27 cellular contexts compared by ENCODE assay signal in genomic region chr12:62138527-62138926, GRCh38.
"Had no signal": no experiment of that assay in that cellular context is flagged by ENCODE, and none has a peak within 500 bp of the region (broad histone marks: within the 10 kb centered on the region; RNA-seq: fewer than 3 reads in every experiment).

No MANE protein-coding gene starts in this region.

- ATAC-seq: natural killer cell; psoas muscle; right cardiac atrium; right lobe of liver; stimulated activated memory B cell treated with anti-CD40 and anti-IgM and Interleukin-4, amounts not matched to agents 10 μg/mL and 1 μg/mL and 100 μg/mL, for 72 hours; stimulated activated naive CD8-positive, alpha-beta T cell treated with anti-CD3 and anti-CD28 coated beads, Interleukin-15, amount 100 ng/mL, for 72 hours; stimulated activated naive CD8-positive, alpha-beta T cell treated with anti-CD3 and anti-CD28 coated beads, Interleukin-15, Interleukin-2, amounts not matched to agents 100 U/mL and 50 U/mL, for 24 hours; upper lobe of right lung had no signal

- H3K36me3 ChIP-seq: neural progenitor cell, ovary, right lobe of liver, sigmoid colon, suprapubic skin, tibial artery, transverse colon, upper lobe of right lung, uterus had no signal

- H3K79me2 ChIP-seq: parathyroid adenoma had no signal

- H3K4me2 ChIP-seq: neural progenitor cell had no signal

- H3K27ac ChIP-seq: neural progenitor cell, ovary, parathyroid adenoma, psoas muscle, right lobe of liver, sigmoid colon, suprapubic skin, testis, tibial artery, transverse colon, upper lobe of right lung, uterus had no signal

- DNase-seq: natural killer cell; occipital lobe; ovary; posterior cingulate gyrus; psoas muscle; right cardiac atrium; right lobe of liver; sigmoid colon; small intestine; stimulated activated CD4-positive, alpha-beta T cell treated with anti-CD3 and anti-CD28 coated beads, Interleukin-15, amount 100 ng/mL, for 24 hours; stimulated activated CD4-positive, alpha-beta T cell treated with anti-CD3 and anti-CD28 coated beads, Interleukin-2, amount 100 ng/mL, for 24 hours; stimulated activated CD4-positive, alpha-beta T cell treated with anti-CD3 and anti-CD28 coated beads, Interleukin-2, amount 100 ng/mL, for 48 hours; stimulated activated CD4-positive, alpha-beta T cell treated with anti-CD3 and anti-CD28 coated beads, Interleukin-4, amount 100 ng/mL, for 4 hours; stimulated activated CD8-positive, alpha-beta memory T cell treated with anti-CD3 and anti-CD28 coated beads, Interleukin-4, amount 100 ng/mL, for 48 hours; stimulated activated naive CD4-positive, alpha-beta T cell; stimulated activated naive CD8-positive, alpha-beta T cell treated with anti-CD3 and anti-CD28 coated beads, Interleukin-15, amount 100 ng/mL, for 72 hours; stimulated activated naive CD8-positive, alpha-beta T cell treated with anti-CD3 and anti-CD28 coated beads, Interleukin-15, Interleukin-2, amounts not matched to agents 100 U/mL and 50 U/mL, for 24 hours; substantia nigra; testis; tibial artery; transverse colon; upper lobe of right lung; uterus had no signal

- H3K9me3 ChIP-seq: ovary, psoas muscle, right lobe of liver, sigmoid colon, suprapubic skin, testis, tibial artery, transverse colon, upper lobe of right lung, uterus had no signal

- H3K4me1 ChIP-seq: neural progenitor cell, parathyroid adenoma, psoas muscle, right lobe of liver, sigmoid colon, suprapubic skin, testis, tibial artery, transverse colon, upper lobe of right lung, uterus had no signal

- H3K4me3 ChIP-seq: neural progenitor cell, ovary, psoas muscle, right lobe of liver, sigmoid colon, suprapubic skin, testis, tibial artery, transverse colon, upper lobe of right lung, uterus had no signal

- H3K27me3 ChIP-seq: neural progenitor cell, ovary, right lobe of liver, sigmoid colon, suprapubic skin, testis, tibial artery, transverse colon, upper lobe of right lung, uterus had no signal

- H2AFZ ChIP-seq: neural progenitor cell, parathyroid adenoma had no signal
